10 cellular contexts compared by ENCODE assay signal in genomic region chr14:36271939-36272907, GRCh38. TPM values are rescaled to one million over a fixed set of nuclear protein-coding genes. Genes with fewer than 3 reads are reported as not detected.
DNase-seq lines count a peak whose midpoint lies in the region; ATAC-seq, FAIRE-seq and TF ChIP-seq lines count a peak whose summit lies in the region.
"Had no signal": no experiment of that assay in that cellular context is flagged by ENCODE, and none has a peak within 500 bp of the region (broad histone marks: within the 10 kb centered on the region; RNA-seq: fewer than 3 reads in every experiment).

No MANE protein-coding gene starts in this region.

- ATAC-seq in memory B cell (ENCODE audit: low read depth) (peak; percentile 27), left lobe of liver (no peak)

- WGBS in testis, 2 donors = 2 to 5% methylated on average over 29 of the region's 29 CpGs
- WGBS in spleen, 5 donors = 4 to 37% (median 5%) methylated on average over 29 of the region's 29 CpGs

- H3K4me3 Mint-ChIP-seq in astrocyte (ENCODE audit: unreplicated experiment) (peak overlapping the region; percentile 79), memory B cell (peak overlapping the region; percentile 68)

- H3K4me1 Mint-ChIP-seq in astrocyte (ENCODE audit: low read depth, unreplicated experiment) (no peaks in the 10 kb centered on the region), memory B cell (peaks cover 5% of the 10 kb centered on the region)

- no peak for TF ChIP-seq POLR2A in testis (IDR thresholded peaks at IDR 0.05)
- no peak for TF ChIP-seq POLR2A in spleen (IDR thresholded peaks at IDR 0.05)

- H3K4me3 ChIP-seq in astrocyte (ENCODE audit: insufficient read depth, low read depth, low read length) (peak overlapping the region; percentile 45), testis (peak overlapping the region in 1 of 2 donors; percentile 38), spleen (peak overlapping the region in 3 of 8 donors; percentile 7 to 51 (median 15))

- H4K20me1 ChIP-seq in astrocyte (ENCODE audit: insufficient read depth, low read length) = no peaks in the 10 kb centered on the region

- no peak for FAIRE-seq in astrocyte (lab: Jason Lieb, UNC)

- H3K27ac ChIP-seq in astrocyte (ENCODE audit: low read depth, low read length) (no peak overlapping the region), testis (no peak overlapping the region), spleen (no peak overlapping the region)
- H3K27ac ChIP-seq: 22Rv1, KMS-11 had no signal

- no peak overlapping the region for H3K27ac Mint-ChIP-seq in astrocyte (ENCODE audit: unreplicated experiment)
- H3K27ac Mint-ChIP-seq in memory B cell = no peak overlapping the region

- no peak for TF ChIP-seq CTCF in astrocyte (IDR thresholded peaks at IDR 0.05; ENCODE audit: insufficient read depth, low read depth, low read length)
- TF ChIP-seq CTCF in testis (IDR thresholded peaks at IDR 0.05) = no peak
- no peak for TF ChIP-seq CTCF in spleen (IDR thresholded peaks at IDR 0.05 in 8 of 11, conservative IDR thresholded peaks at IDR 0.05 in 3 of 11)

- no peaks in the 10 kb centered on the region for H3K9me3 Mint-ChIP-seq in astrocyte (ENCODE audit: unreplicated experiment)
- H3K9me3 Mint-ChIP-seq in memory B cell = no peaks in the 10 kb centered on the region

- no peak overlapping the region for H3K9ac ChIP-seq in astrocyte (ENCODE audit: low read length)
- H3K9ac ChIP-seq: KMS-11 had no signal

- intact Hi-C loops in testis (cut with DNase I; ENCODE audit: low total_unique reads) (no loop called here), spleen (cut with DNase I; ENCODE audit: low total_unique reads) (no loop called here)

- DNase-seq in NCI-H748 (lab: John Stamatoyannopoulos, UW; ENCODE audit: unreplicated experiment) (peak; percentile 21), NCI-H748 treated with DMSO at 0.1 percent for 48 hours (lab: John Stamatoyannopoulos, UW) (no peak), astrocyte (ENCODE audit: low read depth) (peak; percentile 0), memory B cell (ENCODE audit: low spot score in 2 of 2) (no peak), testis (peak; percentile 23), spleen (no peak), SIG-M5 treated with dmso at 0.1 percent for 504 hours (lab: John Stamatoyannopoulos, UW; ENCODE audit: unreplicated experiment) (no peak), left lobe of liver (ENCODE audit: low spot score) (no peak)

- H3K9me3 ChIP-seq in astrocyte (ENCODE audit: insufficient read depth, low read depth, low read length) = no peaks in the 10 kb centered on the region
- H3K9me3 ChIP-seq in testis = no peaks in the 10 kb centered on the region
- no peaks in the 10 kb centered on the region for H3K9me3 ChIP-seq in spleen

- H3K79me2 ChIP-seq in astrocyte (ENCODE audit: insufficient read depth, low read length) = no peaks in the 10 kb centered on the region

- peaks cover 50% of the 10 kb centered on the region for H3K27me3 Mint-ChIP-seq in astrocyte (ENCODE audit: low read depth, unreplicated experiment)
- peaks cover 11% of the 10 kb centered on the region for H3K27me3 Mint-ChIP-seq in memory B cell

- H3K4me1 ChIP-seq in astrocyte (ENCODE audit: insufficient read depth, low read length) (peaks cover 4% of the 10 kb centered on the region), testis (peaks cover 4% of the 10 kb centered on the region), spleen (peaks cover 0 to 12% (median 5%) of the 10 kb centered on the region in 6 donors)

- H3K27me3 ChIP-seq in astrocyte (ENCODE audit: insufficient read depth, low read length) = peaks cover 40% of the 10 kb centered on the region
- H3K27me3 ChIP-seq in testis = no peaks in the 10 kb centered on the region
- peaks cover 0 to 55% (median 7%) of the 10 kb centered on the region in 7 donors for H3K27me3 ChIP-seq in spleen (replicated peaks in 1 of 7)

- peaks cover 2% of the 10 kb centered on the region for H3K36me3 Mint-ChIP-seq in astrocyte (ENCODE audit: low read depth, unreplicated experiment)
- H3K36me3 Mint-ChIP-seq in memory B cell = no peaks in the 10 kb centered on the region

- H3K4me2 ChIP-seq in astrocyte (ENCODE audit: low read length) = peak overlapping the region; percentile 93
- H3K4me2 ChIP-seq: KMS-11 had no signal

- peak overlapping the region; percentile 92 for H2AFZ ChIP-seq in astrocyte (ENCODE audit: low read depth, low read length)

- H3K36me3 ChIP-seq in astrocyte (ENCODE audit: insufficient read depth, low read length) (no peaks in the 10 kb centered on the region), testis (ENCODE audit: low read depth, missing control alignments) (no peaks in the 10 kb centered on the region), spleen (no peaks in the 10 kb centered on the region)

RNA-seq across cellular contexts. Expression of gene MBIP, which starts 48.2 kb away (rescaled TPM):
- total RNA-seq in astrocyte = 19.6 and 22.3 TPM in 2 replicates
- 10 to 100 TPM; 21.0 to 22.1 TPM for total RNA-seq in testis
- polyA plus RNA-seq in testis (ENCODE audit: insufficient read depth, low read depth, low replicate concordance) = 27.5 TPM
- 10 to 100 TPM; 13.4 to 23.8 (median 16.6) TPM for total RNA-seq in spleen
- 10 to 100 TPM; 13.2 to 15.4 (median 14.6) TPM for polyA plus RNA-seq in spleen
- total RNA-seq in left lobe of liver = 7.9 TPM

Comparison
In these comparisons a context has a peak if more than half of its experiments do, and no peak if none do; other contexts are left out.
1. DNase-seq: peak in NCI-H748 (single experiment), astrocyte (single experiment) and testis (single experiment); none in NCI-H748 treated with DMSO at 0.1 percent for 48 hours (single experiment), memory B cell (0 of 2), spleen (single experiment), SIG-M5 treated with dmso at 0.1 percent for 504 hours (single experiment) and left lobe of liver (single experiment).